Comparison of ENCODE assay signal across 11 cellular contexts in the genomic region with DNA sequence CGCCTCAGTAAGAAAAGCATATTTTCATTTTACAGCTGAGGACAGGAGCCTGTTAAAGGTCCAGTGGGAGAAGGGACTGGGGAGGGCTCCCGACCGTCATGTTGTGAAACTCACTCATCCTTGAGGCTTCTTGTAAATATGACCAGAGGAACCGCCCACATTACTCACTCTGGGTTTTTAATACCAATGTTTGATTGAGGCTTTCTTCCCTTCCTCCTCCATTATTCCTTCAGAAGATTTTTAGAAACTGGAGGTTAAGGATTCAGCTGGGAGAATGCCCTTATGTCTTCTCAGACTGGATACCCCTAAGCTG.
DNase-seq lines count a peak whose midpoint lies in the region; ATAC-seq lines count a peak whose summit lies in the region.
"Had no signal": no experiment of that assay in that cellular context is flagged by ENCODE, and none has a peak within 500 bp of the region (broad histone marks: within the 10 kb centered on the region; RNA-seq: fewer than 3 reads in every experiment).

No MANE protein-coding gene starts in this region.

- H3K27me3 Mint-ChIP-seq in stimulated activated naive CD8-positive, alpha-beta T cell treated with anti-CD3 and anti-CD28 coated beads, Interleukin-15, amount 100 ng/mL, for 72 hours, result no peaks in the 10 kb centered on the region

- no peak overlapping the region for H3K4me3 Mint-ChIP-seq in stimulated activated naive CD8-positive, alpha-beta T cell treated with anti-CD3 and anti-CD28 coated beads, Interleukin-15, amount 100 ng/mL, for 72 hours
- H3K4me3 Mint-ChIP-seq: CD4-positive, alpha-beta memory T cell had no signal

- DNase-seq in stimulated activated naive CD8-positive, alpha-beta T cell treated with anti-CD3 and anti-CD28 coated beads, Interleukin-15, Interleukin-2, amounts not matched to agents 100 U/mL and 50 U/mL, for 24 hours, result no peak
- DNase-seq in stimulated activated naive CD8-positive, alpha-beta T cell treated with anti-CD3 and anti-CD28 coated beads, Interleukin-15, amount 100 ng/mL, for 72 hours, result no peak
- peak; percentile 53 for DNase-seq in epithelial cell of prostate (ENCODE audit: low read depth, low spot score)
- DNase-seq in NCI-H2227 (lab: John Stamatoyannopoulos, UW; ENCODE audit: unreplicated experiment), result no peak
- no peak for DNase-seq in stimulated activated CD4-positive, alpha-beta T cell treated with anti-CD3 and anti-CD28 coated beads, Interleukin-2, amount 100 ng/mL, for 24 hours
- DNase-seq: CD4-positive, alpha-beta memory T cell; upper lobe of left lung had no signal

- peak; percentile 40 for ATAC-seq in stimulated activated naive CD8-positive, alpha-beta T cell treated with anti-CD3 and anti-CD28 coated beads, Interleukin-15, Interleukin-2, amounts not matched to agents 100 U/mL and 50 U/mL, for 24 hours
- no peak for ATAC-seq in stimulated activated naive CD8-positive, alpha-beta T cell treated with anti-CD3 and anti-CD28 coated beads, Interleukin-15, amount 100 ng/mL, for 72 hours
- ATAC-seq in HG03175 (IDR thresholded peaks at IDR 0.05; ENCODE audit: unreplicated experiment), result peak; percentile 60
- ATAC-seq in HG03108 (IDR thresholded peaks at IDR 0.05; ENCODE audit: unreplicated experiment), result no peak
- ATAC-seq in GM19455 (IDR thresholded peaks at IDR 0.05; ENCODE audit: unreplicated experiment), result no peak

- no peak overlapping the region for H3K27ac Mint-ChIP-seq in stimulated activated naive CD8-positive, alpha-beta T cell treated with anti-CD3 and anti-CD28 coated beads, Interleukin-15, amount 100 ng/mL, for 72 hours
- H3K27ac Mint-ChIP-seq: CD4-positive, alpha-beta memory T cell had no signal

- H3K9me3 Mint-ChIP-seq in stimulated activated naive CD8-positive, alpha-beta T cell treated with anti-CD3 and anti-CD28 coated beads, Interleukin-15, amount 100 ng/mL, for 72 hours, result no peaks in the 10 kb centered on the region
- H3K9me3 Mint-ChIP-seq: CD4-positive, alpha-beta memory T cell had no signal

- peak overlapping the region; percentile 84 for H3K27ac ChIP-seq in epithelial cell of prostate
- H3K27ac ChIP-seq: right atrium auricular region, upper lobe of left lung had no signal

- peaks cover 14% of the 10 kb centered on the region for H3K4me1 Mint-ChIP-seq in stimulated activated naive CD8-positive, alpha-beta T cell treated with anti-CD3 and anti-CD28 coated beads, Interleukin-15, amount 100 ng/mL, for 72 hours
- H3K4me1 Mint-ChIP-seq: CD4-positive, alpha-beta memory T cell had no signal

Comparison
In these comparisons a context has a peak if more than half of its experiments do, and no peak if none do; other contexts are left out.
1. ATAC-seq: peak in stimulated activated naive CD8-positive, alpha-beta T cell treated with anti-CD3 and anti-CD28 coated beads, Interleukin-15, Interleukin-2, amounts not matched to agents 100 U/mL and 50 U/mL, for 24 hours (single experiment) and HG03175 (single experiment); none in stimulated activated naive CD8-positive, alpha-beta T cell treated with anti-CD3 and anti-CD28 coated beads, Interleukin-15, amount 100 ng/mL, for 72 hours (single experiment), HG03108 (single experiment) and GM19455 (single experiment).